In the genomic region with DNA sequence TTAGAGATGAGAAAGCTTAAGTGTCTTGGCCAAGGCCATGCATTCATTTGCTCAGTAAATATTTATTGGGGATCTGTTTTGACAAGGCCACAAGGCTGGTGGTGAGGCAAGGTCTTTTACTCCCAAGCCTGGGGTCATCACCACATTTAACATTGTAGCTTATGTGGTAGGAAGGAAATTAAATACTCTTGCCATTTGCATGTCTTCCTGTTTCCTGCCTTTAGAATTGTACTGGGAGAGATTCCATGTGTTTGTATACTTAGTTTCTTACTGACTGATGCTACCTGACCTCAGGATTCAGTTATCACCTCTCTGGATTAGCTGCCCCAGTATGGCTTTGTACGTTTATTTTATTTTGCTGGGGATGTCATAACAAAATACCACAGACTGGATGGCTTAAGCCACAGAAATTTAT, we compare ENCODE assay signal across 23 cellular contexts. TPM values are rescaled to one million over a fixed set of nuclear protein-coding genes. Genes with fewer than 3 reads are reported as not detected.
A peak's percentile ranks its signal among the peaks of the same experiment; 100 is the strongest.
DNase-seq lines count a peak whose midpoint lies in the region; ATAC-seq, FAIRE-seq and TF ChIP-seq lines count a peak whose summit lies in the region.
"Had no signal": no experiment of that assay in that cellular context is flagged by ENCODE, and none has a peak within 500 bp of the region (broad histone marks: within the 10 kb centered on the region; RNA-seq: fewer than 3 reads in every experiment).

No MANE protein-coding gene starts in this region.

- H3K36me3 Mint-ChIP-seq in activated naive CD4-positive, alpha-beta T cell treated with anti-CD3 and anti-CD28 coated beads, Interleukin-2, amount 50 U/mL, for 24 hours, result peaks cover 7% of the 10 kb centered on the region
- H3K36me3 Mint-ChIP-seq in activated naive CD4-positive, alpha-beta T cell treated with anti-CD3 and anti-CD28 coated beads, Interleukin-2, amount 50 U/mL, for 72 hours, result peaks cover 0 to 12% of the 10 kb centered on the region in 2 donors

- H3K9ac ChIP-seq in endothelial cell of umbilical vein (replicated peaks; ENCODE audit: extremely low read depth, insufficient read depth, low read length), result no peak overlapping the region
- H3K9ac ChIP-seq: SK-N-SH had no signal

- CTCF ChIA-PET in endothelial cell of umbilical vein (lab: Charles Lee), result interaction anchor here (1.9 kb wide), 1 partner anchor 26 kb away, joined by 4 read pairs; no protein-coding TSS in a partner anchor

- no peak overlapping the region for H3K4me3 ChIP-seq in endothelial cell of umbilical vein (replicated peaks in 1 of 3; ENCODE audit: insufficient read depth in 1 of 3, low read depth in 1 of 3, low read length in 3 of 3)
- no peak overlapping the region for H3K4me3 ChIP-seq in thyroid gland (replicated peaks in 1 of 3)
- H3K4me3 ChIP-seq: A549, esophagus squamous epithelium, mucosa of descending colon, uterus had no signal

- POLR2A ChIA-PET in endothelial cell of umbilical vein (lab: Charles Lee), result no interaction called here

- no peak for ATAC-seq in activated naive CD4-positive, alpha-beta T cell treated with anti-CD3 and anti-CD28 coated beads, Interleukin-2, amount 50 U/mL, for 72 hours
- no peak for ATAC-seq in GM21423 (IDR thresholded peaks at IDR 0.05; ENCODE audit: unreplicated experiment)
- ATAC-seq: A549; activated CD4-positive, alpha-beta T cell treated with anti-CD3 and anti-CD28 coated beads for 36 hours; mucosa of descending colon had no signal

- H3K27me3 Mint-ChIP-seq in activated naive CD4-positive, alpha-beta T cell treated with anti-CD3 and anti-CD28 coated beads, Interleukin-2, amount 50 U/mL, for 24 hours, result no peaks in the 10 kb centered on the region
- H3K27me3 Mint-ChIP-seq: activated CD4-positive, alpha-beta T cell treated with anti-CD3 and anti-CD28 coated beads for 36 hours; dendritic cell treated with granulocyte-macrophage colony-stimulating factor and Interleukin-4, amounts not matched to agents 40 ng/mL and 50 ng/mL, for 4 days had no signal

- H3K9me1 ChIP-seq in endothelial cell of umbilical vein (replicated peaks; ENCODE audit: control insufficient read depth, extremely low read depth, insufficient read depth, low read length), result no peaks in the 10 kb centered on the region

- peaks cover 6% of the 10 kb centered on the region for H3K4me1 Mint-ChIP-seq in activated naive CD4-positive, alpha-beta T cell treated with anti-CD3 and anti-CD28 coated beads, Interleukin-2, amount 50 U/mL, for 24 hours
- H3K4me1 Mint-ChIP-seq: activated CD4-positive, alpha-beta T cell treated with anti-CD3 and anti-CD28 coated beads for 36 hours had no signal

- TF ChIP-seq CTCF in endothelial cell of umbilical vein (IDR thresholded peaks at IDR 0.05; ENCODE audit: extremely low read depth in 1 of 2, insufficient read depth in 1 of 2, low read depth in 1 of 2, low read length in 2 of 2) (no peak), thyroid gland (IDR thresholded peaks at IDR 0.05) (no peak)

- WGBS in thyroid gland, 2 donors, result 71 to 77% methylated on average over 1 of the region's 1 CpG

- no peak for TF ChIP-seq POLR2A in endothelial cell of umbilical vein (IDR thresholded peaks at IDR 0.05; ENCODE audit: low read depth, low read length)
- no peak for TF ChIP-seq POLR2A in thyroid gland (IDR thresholded peaks at IDR 0.05)

- H3K27ac ChIP-seq in endothelial cell of umbilical vein (ENCODE audit: insufficient read depth, low read depth, low read length) (no peak overlapping the region), thyroid gland (peak overlapping the region in 2 of 3 donors; percentile 40 to 51)
- H3K27ac ChIP-seq: A549, neutrophil, uterus had no signal

- H3K9me3 Mint-ChIP-seq in activated naive CD4-positive, alpha-beta T cell treated with anti-CD3 and anti-CD28 coated beads, Interleukin-2, amount 50 U/mL, for 24 hours, result no peaks in the 10 kb centered on the region
- H3K9me3 Mint-ChIP-seq in activated naive CD4-positive, alpha-beta T cell treated with anti-CD3 and anti-CD28 coated beads, Interleukin-2, amount 50 U/mL, for 72 hours, result no peaks in the 10 kb centered on the region
- H3K9me3 Mint-ChIP-seq: dendritic cell treated with granulocyte-macrophage colony-stimulating factor and Interleukin-4, amounts not matched to agents 40 ng/mL and 50 ng/mL, for 4 days had no signal

- H3K27me3 ChIP-seq in endothelial cell of umbilical vein (ENCODE audit: control insufficient read depth in 2 of 2, insufficient read depth in 2 of 2, low read length in 2 of 2) (no peaks in the 10 kb centered on the region), thyroid gland (no peaks in the 10 kb centered on the region)
- H3K27me3 ChIP-seq: esophagus squamous epithelium, neutrophil, uterus had no signal

- no TSS peak for BruUV-seq in endothelial cell of umbilical vein (replicated peaks; lab: Mats Ljungman, UMichigan)

- intact Hi-C loops in endothelial cell of umbilical vein (cut with micrococcal nuclease) (no loop called here), thyroid gland (cut with DNase I) (no loop called here)

- peaks cover 8% of the 10 kb centered on the region in 2 experiments for H3K36me3 ChIP-seq in endothelial cell of umbilical vein (ENCODE audit: control insufficient read depth in 2 of 2, extremely low read depth in 1 of 2, insufficient read depth in 2 of 2, low read length in 2 of 2)
- peaks cover 6 to 10% of the 10 kb centered on the region in 2 donors for H3K36me3 ChIP-seq in thyroid gland
- H3K36me3 ChIP-seq: uterus had no signal

- H3K9me3 ChIP-seq in endothelial cell of umbilical vein (replicated peaks; ENCODE audit: control insufficient read depth, insufficient read depth, low read length) (no peaks in the 10 kb centered on the region), thyroid gland (no peaks in the 10 kb centered on the region)
- H3K9me3 ChIP-seq: A549, esophagus squamous epithelium, mucosa of descending colon, neutrophil, SK-N-SH, uterus had no signal

- peak; percentile 77 for FAIRE-seq in endothelial cell of umbilical vein (lab: Jason Lieb, UNC)
- FAIRE-seq: A549 had no signal

- DNase-seq in activated naive CD4-positive, alpha-beta T cell treated with anti-CD3 and anti-CD28 coated beads, Interleukin-2, amount 50 U/mL, for 72 hours (ENCODE audit: low spot score in 2 of 2), result no peak
- DNase-seq in NCI-H69 (lab: John Stamatoyannopoulos, UW) (peak; percentile 36), endothelial cell of umbilical vein (ENCODE audit: low read depth, low spot score) (peak; percentile 39), thyroid gland (no peak), HK-2 (ENCODE audit: unreplicated experiment) (no peak), DMS53 (lab: John Stamatoyannopoulos, UW) (no peak)
- DNase-seq: activated CD4-positive, alpha-beta T cell treated with anti-CD3 and anti-CD28 coated beads for 36 hours; activated CD8-positive, alpha-beta memory T cell treated with anti-CD3 and anti-CD28 coated beads, Interleukin-2, amount 50 U/mL, for 48 hours; activated naive CD4-positive, alpha-beta T cell treated with Interleukin-2 at 50 U/mL for 16 hours; esophagus squamous epithelium; hypothalamus; KBM-7; mucosa of descending colon; NCI-H1092 treated with DMSO at 0.1 percent for 48 hours; NCI-H2107; NCI-H526; SK-N-SH; uterus had no signal

- no peak overlapping the region for H3K4me3 Mint-ChIP-seq in activated naive CD4-positive, alpha-beta T cell treated with anti-CD3 and anti-CD28 coated beads, Interleukin-2, amount 50 U/mL, for 24 hours
- H3K4me3 Mint-ChIP-seq: activated CD4-positive, alpha-beta T cell treated with anti-CD3 and anti-CD28 coated beads for 36 hours; dendritic cell treated with granulocyte-macrophage colony-stimulating factor and Interleukin-4, amounts not matched to agents 40 ng/mL and 50 ng/mL, for 4 days had no signal

- peaks cover 34% of the 10 kb centered on the region for H3K4me1 ChIP-seq in endothelial cell of umbilical vein (ENCODE audit: control insufficient read depth, extremely low read depth, insufficient read depth, low read length)
- peaks cover 6 to 7% of the 10 kb centered on the region in 2 donors for H3K4me1 ChIP-seq in thyroid gland
- H3K4me1 ChIP-seq: uterus had no signal

- dilution Hi-C loops in endothelial cell of umbilical vein (cut with MboI; ENCODE audit: extremely low pct_ligation_motif_present, low sequenced_read_pairs), result no loop called here

- H3K4me2 ChIP-seq in endothelial cell of umbilical vein (ENCODE audit: insufficient read depth, low read length), result peak overlapping the region; percentile 6
- H3K4me2 ChIP-seq: A549, SK-N-SH had no signal

- H2AFZ ChIP-seq in endothelial cell of umbilical vein (ENCODE audit: low read depth, low read length), result no peak overlapping the region

- H3K79me2 ChIP-seq in endothelial cell of umbilical vein (ENCODE audit: control insufficient read depth, insufficient read depth, low read length), result peaks cover 25% of the 10 kb centered on the region

- no peaks in the 10 kb centered on the region for H4K20me1 ChIP-seq in endothelial cell of umbilical vein (replicated peaks; ENCODE audit: control insufficient read depth, extremely low read depth, insufficient read depth, low read length)

- peak overlapping the region; percentile 42 for H3K27ac Mint-ChIP-seq in activated naive CD4-positive, alpha-beta T cell treated with anti-CD3 and anti-CD28 coated beads, Interleukin-2, amount 50 U/mL, for 24 hours
- no peak overlapping the region for H3K27ac Mint-ChIP-seq in activated naive CD4-positive, alpha-beta T cell treated with anti-CD3 and anti-CD28 coated beads, Interleukin-2, amount 50 U/mL, for 72 hours
- H3K27ac Mint-ChIP-seq: activated CD4-positive, alpha-beta T cell treated with anti-CD3 and anti-CD28 coated beads for 36 hours; dendritic cell treated with granulocyte-macrophage colony-stimulating factor and Interleukin-4, amounts not matched to agents 40 ng/mL and 50 ng/mL, for 4 days had no signal

TF ChIP-seq in endothelial cell of umbilical vein, 7 proteins besides CTCF, POLR2A, EP300 and RAD21 (continues in another document):
- TF ChIP-seq FOS (IDR thresholded peaks at IDR 0.05; ENCODE audit: borderline replicate concordance, insufficient read depth, low read length) (no peak), POLR2AphosphoS5 (IDR thresholded peaks at IDR 0.05; ENCODE audit: insufficient read depth, low read depth, low read length) (peak; percentile 26)
- TF ChIP-seq, protein P1, sequence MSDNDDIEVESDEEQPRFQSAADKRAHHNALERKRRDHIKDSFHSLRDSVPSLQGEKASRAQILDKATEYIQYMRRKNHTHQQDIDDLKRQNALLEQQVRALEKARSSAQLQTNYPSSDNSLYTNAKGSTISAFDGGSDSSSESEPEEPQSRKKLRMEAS (IDR thresholded peaks at IDR 0.05; ENCODE audit: insufficient read depth, insufficient read length), result no peak

RNA-seq across cellular contexts. Expression of gene SPECC1L, which starts 44.7 kb away (rescaled TPM):
- 10 to 100 TPM; 32.7 to 38.9 TPM for total RNA-seq in activated naive CD4-positive, alpha-beta T cell treated with anti-CD3 and anti-CD28 coated beads, Interleukin-2, amount 50 U/mL, for 72 hours
- total RNA-seq in endothelial cell of umbilical vein (63.2 and 79.3 TPM in 2 replicates), thyroid gland (100 to 1,000 TPM in 1 of 4 donors, 10 to 100 TPM in 3; 65.2 to 102 (median 69.2) TPM)
- polyA plus RNA-seq in endothelial cell of umbilical vein, result 18.8 and 22.8 TPM in 2 replicates
- polyA plus RNA-seq in endothelial cell of umbilical vein (2011; cell fraction: cytosol; rRNA removed), result 25.7 and 26.4 TPM in 2 replicates
- 52.7 and 57.4 TPM in 2 replicates for polyA plus RNA-seq in endothelial cell of umbilical vein (2011; cell fraction: nucleus; rRNA removed)
- polyA plus RNA-seq in endothelial cell of umbilical vein (2012), result 29.0 and 36.1 TPM in 2 replicates
- 51.1 and 60.3 TPM in 2 replicates for polyA minus RNA-seq in endothelial cell of umbilical vein
- 15.2 TPM for polyA minus RNA-seq in endothelial cell of umbilical vein (2011; cell fraction: cytosol; rRNA and poly(A)+ RNA removed)
- polyA minus RNA-seq in endothelial cell of umbilical vein (2011; cell fraction: nucleus; rRNA and poly(A)+ RNA removed), result 55.3 and 60.1 TPM in 2 replicates

Comparison
In these comparisons a context has a peak if more than half of its experiments do, and no peak if none do; other contexts are left out.
1. DNase-seq: peak in NCI-H69 (single experiment) and endothelial cell of umbilical vein (single experiment); none in activated naive CD4-positive, alpha-beta T cell treated with anti-CD3 and anti-CD28 coated beads, Interleukin-2, amount 50 U/mL, for 72 hours (0 of 2), thyroid gland (0 of 2), HK-2 (single experiment) and DMS53 (single experiment).